Comparison of ENCODE assay signal across 18 cellular contexts in genomic region chr18:54750350-54750749, GRCh38.
DNase-seq lines count a peak whose midpoint lies in the region; ATAC-seq, FAIRE-seq and TF ChIP-seq lines count a peak whose summit lies in the region.
"Had no signal": no experiment of that assay in that cellular context is flagged by ENCODE, and none has a peak within 500 bp of the region (broad histone marks: within the 10 kb centered on the region; RNA-seq: fewer than 3 reads in every experiment).

No MANE protein-coding gene starts in this region.

- H3K4me3 ChIP-seq in hepatocyte, result no peak overlapping the region
- H3K4me3 ChIP-seq in testis, result no peak overlapping the region
- H3K4me3 ChIP-seq: GM23338 had no signal

- TF ChIP-seq CTCF in D721Med (IDR thresholded peaks at IDR 0.05; ENCODE audit: insufficient read depth, missing control alignments) (no peak), hepatocyte (IDR thresholded peaks at IDR 0.05; ENCODE audit: poor library complexity) (no peak), progenitor cell of endocrine pancreas (IDR thresholded peaks at IDR 0.05; ENCODE audit: unreplicated experiment) (no peak), testis (IDR thresholded peaks at IDR 0.05) (no peak)

- H3K9me3 ChIP-seq in hepatocyte (ENCODE audit: low read depth), result no peaks in the 10 kb centered on the region
- H3K9me3 ChIP-seq in testis, result no peaks in the 10 kb centered on the region
- H3K9me3 ChIP-seq: Caco-2 had no signal

- no peaks in the 10 kb centered on the region for H3K36me3 Mint-ChIP-seq in progenitor cell of endocrine pancreas (ENCODE audit: insufficient read depth)
- no peaks in the 10 kb centered on the region for H3K36me3 Mint-ChIP-seq in activated CD4-positive, alpha-beta T cell treated with anti-CD3 and anti-CD28 coated beads for 36 hours (ENCODE audit: low read depth)
- H3K36me3 Mint-ChIP-seq: CD14-positive monocyte; CD8-positive, alpha-beta T cell; IgD-negative memory B cell had no signal

- POLR2A ChIA-PET in activated CD4-positive, alpha-beta T cell treated with anti-CD3 and anti-CD28 coated beads for 36 hours (lab: Charles Lee), result no interaction called here

- no peaks in the 10 kb centered on the region for H3K36me3 ChIP-seq in hepatocyte (replicated peaks; ENCODE audit: insufficient read depth, low read depth)
- H3K36me3 ChIP-seq in testis (ENCODE audit: low read depth, missing control alignments), result no peaks in the 10 kb centered on the region

- H3K4me1 Mint-ChIP-seq in progenitor cell of endocrine pancreas (ENCODE audit: low read depth), result peaks cover 28% of the 10 kb centered on the region
- no peaks in the 10 kb centered on the region for H3K4me1 Mint-ChIP-seq in activated CD4-positive, alpha-beta T cell treated with anti-CD3 and anti-CD28 coated beads for 36 hours
- H3K4me1 Mint-ChIP-seq: CD14-positive monocyte, GM23338 had no signal

- peak; percentile 96 for FAIRE-seq in D721Med (lab: Jason Lieb, UNC)
- FAIRE-seq: A204.1 had no signal

- no peaks in the 10 kb centered on the region for H4K20me1 ChIP-seq in hepatocyte (ENCODE audit: insufficient read depth, poor library complexity, severe bottlenecking)

- no peaks in the 10 kb centered on the region for H3K9me2 ChIP-seq in hepatocyte (replicated peaks; ENCODE audit: insufficient read depth)

- CTCF ChIA-PET in activated CD4-positive, alpha-beta T cell treated with anti-CD3 and anti-CD28 coated beads for 36 hours (lab: Charles Lee), result interaction anchor here (0.8 kb wide), 1 partner anchor 232 kb away, joined by 4 read pairs; no protein-coding TSS in a partner anchor

- no peak for DNase-seq in D721Med (ENCODE audit: insufficient read length, low spot score)
- DNase-seq in hepatocyte (ENCODE audit: low spot score), result no peak
- no peak for DNase-seq in left lobe of liver (ENCODE audit: low spot score)
- DNase-seq in progenitor cell of endocrine pancreas (ENCODE audit: low spot score, unreplicated experiment), result no peak
- no peak for DNase-seq in NCI-H2196 treated with DMSO at 0.1 percent for 48 hours (lab: John Stamatoyannopoulos, UW; ENCODE audit: unreplicated experiment)
- DNase-seq in testis, result no peak
- no peak for DNase-seq in activated CD4-positive, alpha-beta T cell treated with anti-CD3 and anti-CD28 coated beads for 36 hours
- DNase-seq: Caco-2; CD8-positive, alpha-beta T cell; DND-41; GDM1; H7; KG1 had no signal

- peak overlapping the region; percentile 38 for H3K27ac Mint-ChIP-seq in progenitor cell of endocrine pancreas
- H3K27ac Mint-ChIP-seq in activated CD4-positive, alpha-beta T cell treated with anti-CD3 and anti-CD28 coated beads for 36 hours, result no peak overlapping the region
- H3K27ac Mint-ChIP-seq: CD14-positive monocyte; CD8-positive, alpha-beta T cell; GM23338; IgD-negative memory B cell had no signal

- TF ChIP-seq POLR2A in testis (IDR thresholded peaks at IDR 0.05), result no peak

- peak overlapping the region; percentile 31 for H3K4me2 ChIP-seq in hepatocyte
- H3K4me2 ChIP-seq: GM23338 had no signal

- peak; percentile 55 for ATAC-seq in left lobe of liver
- ATAC-seq in activated CD4-positive, alpha-beta T cell treated with anti-CD3 and anti-CD28 coated beads for 36 hours, result no peak
- no peak for ATAC-seq in HG03432 (IDR thresholded peaks at IDR 0.05; ENCODE audit: unreplicated experiment)
- ATAC-seq: CD8-positive, alpha-beta T cell; GM23338 had no signal

- no peak overlapping the region for H3K4me3 Mint-ChIP-seq in progenitor cell of endocrine pancreas (ENCODE audit: low read depth)
- H3K4me3 Mint-ChIP-seq in activated CD4-positive, alpha-beta T cell treated with anti-CD3 and anti-CD28 coated beads for 36 hours, result no peak overlapping the region
- H3K4me3 Mint-ChIP-seq: CD14-positive monocyte; CD8-positive, alpha-beta T cell; GM23338 had no signal

- H3K27ac ChIP-seq in hepatocyte, result peak overlapping the region; percentile 5
- H3K27ac ChIP-seq in testis, result no peak overlapping the region

- H3K27me3 Mint-ChIP-seq in progenitor cell of endocrine pancreas, result no peaks in the 10 kb centered on the region
- H3K27me3 Mint-ChIP-seq in activated CD4-positive, alpha-beta T cell treated with anti-CD3 and anti-CD28 coated beads for 36 hours, result no peaks in the 10 kb centered on the region

- no peaks in the 10 kb centered on the region for H3K79me2 ChIP-seq in hepatocyte

- H3K27me3 ChIP-seq in hepatocyte, result no peaks in the 10 kb centered on the region
- no peaks in the 10 kb centered on the region for H3K27me3 ChIP-seq in testis

- no peaks in the 10 kb centered on the region for H3K9me3 Mint-ChIP-seq in progenitor cell of endocrine pancreas (ENCODE audit: low read depth)
- H3K9me3 Mint-ChIP-seq in activated CD4-positive, alpha-beta T cell treated with anti-CD3 and anti-CD28 coated beads for 36 hours (ENCODE audit: low read depth), result no peaks in the 10 kb centered on the region
- H3K9me3 Mint-ChIP-seq: CD8-positive, alpha-beta T cell; GM23338 had no signal

- no peak overlapping the region for H2AFZ ChIP-seq in hepatocyte
- H2AFZ ChIP-seq: GM23338 had no signal

- intact Hi-C loops in testis (cut with DNase I; ENCODE audit: low total_unique reads), result no loop called here
- intact Hi-C loops in activated CD4-positive, alpha-beta T cell treated with anti-CD3 and anti-CD28 coated beads for 36 hours (cut with DNase I, micrococcal nuclease), result no loop called here

- H3K4me1 ChIP-seq in hepatocyte (ENCODE audit: insufficient read depth) (peaks cover 13% of the 10 kb centered on the region), testis (no peaks in the 10 kb centered on the region)
- H3K4me1 ChIP-seq: Caco-2 had no signal

- WGBS in hepatocyte (ENCODE audit: low lambda C conversion rate, missing lambda C conversion rate), result 42% methylated on average over 2 of the region's 2 CpGs
- 74 to 84% methylated on average over 2 of the region's 2 CpGs for WGBS in testis, 2 donors
